In genomic region chr4:88535090-88535755, GRCh38 we compare ENCODE assay signal across 2 cellular contexts.
TF ChIP-seq lines count a peak whose summit lies in the region.

No MANE protein-coding gene starts in this region.

TF ChIP-seq in GM23338, 12 proteins besides CTCF, POLR2A, EP300 and RAD21:
- TF ChIP-seq ZNF331 (CRISPR knock-in tag; IDR thresholded peaks at IDR 0.05; ENCODE audit: low read depth) = no peak
- TF ChIP-seq EZH2 (IDR thresholded peaks at IDR 0.05; ENCODE audit: low read depth, unreplicated experiment) = no peak
- TF ChIP-seq POLR2AphosphoS5 (IDR thresholded peaks at IDR 0.05; ENCODE audit: low read depth) = no peak
TF ChIP-seq in GM23338: peak in this region for 0.

TF ChIP-seq in neural cell, 6 proteins besides CTCF, POLR2A, EP300 and RAD21:
- TF ChIP-seq TAF1 (IDR thresholded peaks at IDR 0.05; ENCODE audit: low read depth) (no peak), MXI1 (conservative IDR thresholded peaks at IDR 0.05; ENCODE audit: poor library complexity, severe bottlenecking) (no peak)
